33 cellular contexts compared by ENCODE assay signal in genomic region chr17:49465352-49465751, GRCh38. TPM values are rescaled to one million over a fixed set of nuclear protein-coding genes. Genes with fewer than 3 reads are reported as not detected.
"Had no signal": no experiment of that assay in that cellular context is flagged by ENCODE, and none has a peak within 500 bp of the region (broad histone marks: within the 10 kb centered on the region; RNA-seq: fewer than 3 reads in every experiment).

No MANE protein-coding gene starts in this region.

- H3K9me3 Mint-ChIP-seq: activated CD4-positive, alpha-beta T cell treated with anti-CD3 and anti-CD28 coated beads, Interleukin-2, amount 10 ng/mL, durations not matched to agents 24 days and 14 days had no signal

- H3K27ac Mint-ChIP-seq: activated CD4-positive, alpha-beta memory T cell treated with anti-CD3 and anti-CD28 coated beads for 36 hours; activated CD4-positive, alpha-beta T cell treated with anti-CD3 and anti-CD28 coated beads for 36 hours; activated CD4-positive, alpha-beta T cell treated with anti-CD3 and anti-CD28 coated beads, Interleukin-2, amount 10 ng/mL, durations not matched to agents 24 days and 14 days; activated CD8-positive, alpha-beta memory T cell treated with anti-CD3 and anti-CD28 coated beads, Interleukin-2, amount 10 ng/mL, durations not matched to agents 7 days and 5 days; activated CD8-positive, alpha-beta T cell treated with anti-CD3 and anti-CD28 coated beads, Interleukin-2, amount 10 ng/mL, durations not matched to agents 7 days and 5 days; activated naive CD8-positive, alpha-beta T cell; dendritic cell treated with granulocyte-macrophage colony-stimulating factor and Interleukin-4, amounts not matched to agents 40 ng/mL and 50 ng/mL, for 4 days; endodermal cell had no signal

- H3K4me3 ChIP-seq: coronary artery, dorsolateral prefrontal cortex, gastroesophageal sphincter, heart right ventricle had no signal

- H3K4me1 Mint-ChIP-seq: activated CD4-positive, alpha-beta T cell treated with anti-CD3 and anti-CD28 coated beads for 36 hours; activated CD4-positive, alpha-beta T cell treated with anti-CD3 and anti-CD28 coated beads, Interleukin-2, amount 10 ng/mL, durations not matched to agents 24 days and 14 days; activated CD8-positive, alpha-beta memory T cell treated with anti-CD3 and anti-CD28 coated beads, Interleukin-2, amount 10 ng/mL, durations not matched to agents 7 days and 5 days; central memory CD8-positive, alpha-beta T cell; endodermal cell had no signal

- H3K27ac ChIP-seq: brain microvascular endothelial cell, coronary artery, dorsolateral prefrontal cortex, foreskin keratinocyte, gastroesophageal sphincter, heart right ventricle had no signal

- FAIRE-seq: astrocyte, bronchial epithelial cell had no signal

- DNase-seq: activated CD4-positive, alpha-beta memory T cell treated with anti-CD3 and anti-CD28 coated beads for 36 hours; activated CD4-positive, alpha-beta T cell treated with anti-CD3 and anti-CD28 coated beads for 36 hours; activated CD4-positive, alpha-beta T cell treated with anti-CD3 and anti-CD28 coated beads, Interleukin-2, amount 10 ng/mL, durations not matched to agents 24 days and 14 days; activated CD4-positive, CD25-positive, alpha-beta regulatory T cell; activated CD4-positive, CD25-positive, alpha-beta regulatory T cell treated with anti-CD3 and anti-CD28 coated beads, Interleukin-2, amount 50 U/mL, for 72 hours; activated CD8-positive, alpha-beta memory T cell treated with anti-CD3 and anti-CD28 coated beads, Interleukin-2, amount 10 ng/mL, durations not matched to agents 7 days and 5 days; activated CD8-positive, alpha-beta memory T cell treated with anti-CD3 and anti-CD28 coated beads, Interleukin-2, amount 50 U/mL, for 4 hours; activated CD8-positive, alpha-beta T cell treated with anti-CD3 and anti-CD28 coated beads, Interleukin-2, amount 10 ng/mL, durations not matched to agents 7 days and 5 days; activated gamma-delta T cell; activated naive CD4-positive, alpha-beta T cell; activated naive CD4-positive, alpha-beta T cell treated with anti-CD3 and anti-CD28 coated beads, Interleukin-2, amount 50 U/mL, for 16 hours; activated T-cell treated with anti-CD3 and anti-CD28 coated beads, Interleukin-2, amount 50 U/mL, for 1 hour; activated T-cell treated with anti-CD3 and anti-CD28 coated beads, Interleukin-2, amount 50 U/mL, for 48 hours; amniotic stem cell; anterior cingulate cortex; brain microvascular endothelial cell; dorsolateral prefrontal cortex; effector memory CD4-positive, alpha-beta T cell; endodermal cell; foreskin keratinocyte; heart right ventricle; T-helper 2 cell had no signal

- H3K4me1 ChIP-seq: foreskin keratinocyte had no signal

- H3K36me3 Mint-ChIP-seq: activated CD4-positive, alpha-beta memory T cell treated with anti-CD3 and anti-CD28 coated beads for 36 hours; activated CD8-positive, alpha-beta memory T cell treated with anti-CD3 and anti-CD28 coated beads, Interleukin-2, amount 10 ng/mL, durations not matched to agents 7 days and 5 days had no signal

- ATAC-seq: activated CD4-positive, alpha-beta T cell treated with anti-CD3 and anti-CD28 coated beads for 36 hours; activated CD8-positive, alpha-beta memory T cell treated with anti-CD3 and anti-CD28 coated beads, Interleukin-2, amount 10 ng/mL, durations not matched to agents 7 days and 5 days; activated CD8-positive, alpha-beta T cell treated with anti-CD3 and anti-CD28 coated beads, Interleukin-2, amount 10 ng/mL, durations not matched to agents 7 days and 5 days; esophagus mucosa; foreskin keratinocyte; gastroesophageal sphincter; heart right ventricle had no signal

- H3K4me3 Mint-ChIP-seq: activated CD4-positive, alpha-beta memory T cell treated with anti-CD3 and anti-CD28 coated beads for 36 hours; activated CD4-positive, alpha-beta T cell treated with anti-CD3 and anti-CD28 coated beads for 36 hours; activated CD4-positive, alpha-beta T cell treated with anti-CD3 and anti-CD28 coated beads, Interleukin-2, amount 10 ng/mL, durations not matched to agents 24 days and 14 days; activated CD8-positive, alpha-beta memory T cell treated with anti-CD3 and anti-CD28 coated beads, Interleukin-2, amount 10 ng/mL, durations not matched to agents 7 days and 5 days; activated CD8-positive, alpha-beta T cell treated with anti-CD3 and anti-CD28 coated beads, Interleukin-2, amount 10 ng/mL, durations not matched to agents 7 days and 5 days; activated naive CD8-positive, alpha-beta T cell; central memory CD8-positive, alpha-beta T cell; dendritic cell treated with granulocyte-macrophage colony-stimulating factor and Interleukin-4, amounts not matched to agents 40 ng/mL and 50 ng/mL, for 4 days; endodermal cell had no signal

- H3K36me3 ChIP-seq: brain microvascular endothelial cell, gastroesophageal sphincter, heart right ventricle had no signal

RNA-seq across cellular contexts. Expression of gene NGFR, which starts 29.7 kb away (rescaled TPM):
- total RNA-seq: activated CD4-positive, alpha-beta T cell treated with anti-CD3 and anti-CD28 coated beads, Interleukin-2, amount 10 ng/mL, durations not matched to agents 24 days and 14 days; activated CD8-positive, alpha-beta memory T cell treated with anti-CD3 and anti-CD28 coated beads for 36 hours; epithelial cell of proximal tubule; glomerular endothelial cell had no signal
